Comparison of ENCODE assay signal across 18 cellular contexts in the genomic region with DNA sequence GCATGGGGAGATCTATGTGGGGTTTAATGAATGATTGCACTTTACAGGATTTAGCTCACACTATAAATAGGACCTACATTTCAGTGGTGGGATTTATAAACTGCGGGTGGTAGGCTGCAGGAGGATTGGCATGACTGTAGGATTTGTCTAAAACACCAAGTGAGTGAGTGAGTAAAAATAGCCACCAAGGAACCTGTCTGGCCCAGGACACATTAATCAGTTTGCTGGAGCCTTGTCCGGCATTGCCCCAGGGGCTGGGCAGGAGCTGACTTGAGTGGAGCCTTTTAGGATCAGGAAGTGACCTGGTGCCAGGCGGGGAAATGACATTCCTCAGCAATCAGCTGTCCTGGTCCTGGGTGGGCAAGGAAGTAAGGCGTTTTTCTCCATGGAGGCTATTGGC.
DNase-seq lines count a peak whose midpoint lies in the region; ATAC-seq, FAIRE-seq and TF ChIP-seq lines count a peak whose summit lies in the region.
"Had no signal": no experiment of that assay in that cellular context is flagged by ENCODE, and none has a peak within 500 bp of the region (broad histone marks: within the 10 kb centered on the region; RNA-seq: fewer than 3 reads in every experiment).

No MANE protein-coding gene starts in this region.

- no peak for TF ChIP-seq CTCF in PC-3 (conservative IDR thresholded peaks at IDR 0.05; ENCODE audit: low read depth, low read length)
- TF ChIP-seq CTCF in WERI-Rb-1 (IDR thresholded peaks at IDR 0.05; ENCODE audit: low read depth, low read length): no peak
- no peak for TF ChIP-seq CTCF in keratinocyte (optimal IDR thresholded peaks at IDR 0.05 in 1 of 3, IDR thresholded peaks at IDR 0.05 in 1 of 3, conservative IDR thresholded peaks at IDR 0.05 in 1 of 3; ENCODE audit: extremely low read depth in 1 of 3, insufficient read depth in 2 of 3, low read length in 3 of 3)
- TF ChIP-seq CTCF in left ventricle myocardium inferior (IDR thresholded peaks at IDR 0.05; ENCODE audit: borderline replicate concordance): no peak

- H3K79me2 ChIP-seq in PC-3 (ENCODE audit: low read length) (no peaks in the 10 kb centered on the region), keratinocyte (ENCODE audit: control insufficient read depth, insufficient read depth, low read length) (no peaks in the 10 kb centered on the region), GM23248 (ENCODE audit: insufficient read depth) (no peaks in the 10 kb centered on the region)

- H3K27me3 ChIP-seq in PC-3 (ENCODE audit: low read length): no peaks in the 10 kb centered on the region
- no peaks in the 10 kb centered on the region for H3K27me3 ChIP-seq in WERI-Rb-1 (ENCODE audit: insufficient read depth, low read depth, severe bottlenecking)
- H3K27me3 ChIP-seq in keratinocyte (ENCODE audit: control insufficient read depth, extremely low read depth, insufficient read depth, low read length): no peaks in the 10 kb centered on the region
- no peaks in the 10 kb centered on the region for H3K27me3 ChIP-seq in GM23248 (replicated peaks; ENCODE audit: insufficient read depth)
- H3K27me3 ChIP-seq in left ventricle myocardium inferior (ENCODE audit: low read depth): peaks cover 7% of the 10 kb centered on the region

- FAIRE-seq in keratinocyte (lab: Jason Lieb, UNC): peak; percentile 77

- DNase-seq in PC-3 (peak; percentile 31), WERI-Rb-1 (peak; percentile 55), keratinocyte (ENCODE audit: low read depth, low spot score) (no peak), GM23248 (no peak), left ventricle myocardium inferior (no peak), T1000 (lab: John Stamatoyannopoulos, UW) (no peak)
- DNase-seq: BE2C; CD4-positive, alpha-beta T cell; EL; HCEC 1CT; KBM-7; NCI-H1048; NCI-H146; NCI-H2081 treated with DMSO at 0.1 percent for 48 hours; NCI-H510A; Right ventricle myocardium superior had no signal

- H3K4me1 ChIP-seq in PC-3 (ENCODE audit: insufficient read depth, low read length) (peaks cover 7% of the 10 kb centered on the region; the same call in 1 of the 2 replicates), keratinocyte (ENCODE audit: control insufficient read depth, extremely low read depth, insufficient read depth, low read length) (peaks cover 29% of the 10 kb centered on the region), GM23248 (ENCODE audit: insufficient read depth) (peaks cover 40% of the 10 kb centered on the region), left ventricle myocardium inferior (no peaks in the 10 kb centered on the region)
- H3K4me1 ChIP-seq: BE2C had no signal

- intact Hi-C loops in PC-3 (cut with micrococcal nuclease): no loop called here
- intact Hi-C loops in left ventricle myocardium inferior (cut with micrococcal nuclease): no loop called here

- H3K9ac ChIP-seq in PC-3 (ENCODE audit: low read length): no peak overlapping the region
- H3K9ac ChIP-seq in keratinocyte (ENCODE audit: control insufficient read depth, extremely low read depth, insufficient read depth, low read length): no peak overlapping the region
- no peak overlapping the region for H3K9ac ChIP-seq in GM23248

- no peaks in the 10 kb centered on the region for H3K9me1 ChIP-seq in keratinocyte (ENCODE audit: control insufficient read depth, extremely low read depth, insufficient read depth, low read length)

- H2AFZ ChIP-seq in PC-3 (ENCODE audit: low read length) (0 out of 2 replicates have a peak overlapping the region, but pooled peaks have one; percentile 15), keratinocyte (ENCODE audit: control insufficient read depth, low read length) (no peak overlapping the region), GM23248 (no peak overlapping the region)

- H3F3A ChIP-seq in PC-3 (ENCODE audit: low read length, unreplicated experiment): no peaks in the 10 kb centered on the region
- H3F3A ChIP-seq in GM23248 (ENCODE audit: insufficient read depth): peaks cover 27% of the 10 kb centered on the region

- no peaks in the 10 kb centered on the region for H4K20me1 ChIP-seq in PC-3 (ENCODE audit: low read length)
- H4K20me1 ChIP-seq in keratinocyte (ENCODE audit: control insufficient read depth, extremely low read depth, insufficient read depth, low read length): no peaks in the 10 kb centered on the region
- no peaks in the 10 kb centered on the region for H4K20me1 ChIP-seq in GM23248 (ENCODE audit: insufficient read depth)

- H3K27ac ChIP-seq in PC-3 (ENCODE audit: low read length): no peak overlapping the region
- H3K27ac ChIP-seq in WERI-Rb-1: peak overlapping the region; percentile 40
- peak overlapping the region; percentile 10 for H3K27ac ChIP-seq in keratinocyte (ENCODE audit: control insufficient read depth, insufficient read depth, low read length)
- H3K27ac ChIP-seq in GM23248: no peak overlapping the region
- H3K27ac ChIP-seq in left ventricle myocardium inferior (replicated peaks): no peak overlapping the region

- no peaks in the 10 kb centered on the region for H3K9me2 ChIP-seq in PC-3 (replicated peaks; ENCODE audit: low read length)
- H3K9me2 ChIP-seq in GM23248 (ENCODE audit: insufficient read depth): no peaks in the 10 kb centered on the region

- peak; percentile 29; the same call in 1 of the 2 replicates for ATAC-seq in PC-3
- no peak for ATAC-seq in GM19397 (IDR thresholded peaks at IDR 0.05; ENCODE audit: unreplicated experiment)
- ATAC-seq: SK-N-SH treated with all-trans-retinoic acid at 6 μM for 48 hours had no signal

- H3K4me2 ChIP-seq in PC-3 (ENCODE audit: low read length) (no peak overlapping the region), keratinocyte (ENCODE audit: control insufficient read depth, extremely low read depth, insufficient read depth, low read depth, low read length) (peak overlapping the region; percentile 44), GM23248 (ENCODE audit: unreplicated experiment) (no peak overlapping the region)

- BruUV-seq in PC-3 (replicated peaks; lab: Mats Ljungman, UMichigan): no TSS peak

- H3K36me3 ChIP-seq in PC-3 (ENCODE audit: low read depth, low read length) (no peaks in the 10 kb centered on the region), WERI-Rb-1 (no peaks in the 10 kb centered on the region), keratinocyte (ENCODE audit: control insufficient read depth in 2 of 2, extremely low read depth in 1 of 2, insufficient read depth in 2 of 2, low read length in 2 of 2) (no peaks in the 10 kb centered on the region), GM23248 (ENCODE audit: low read depth) (no peaks in the 10 kb centered on the region), left ventricle myocardium inferior (no peaks in the 10 kb centered on the region)
- H3K36me3 ChIP-seq: BE2C had no signal

- in situ Hi-C loops in GM23248 (cut with MboI): no loop called here

- dilution Hi-C loops in keratinocyte (cut with MboI; ENCODE audit: extremely low pct_ligation_motif_present, low sequenced_read_pairs): no loop called here

- CTCF ChIA-PET in PC-3 (lab: Charles Lee): interaction anchor here (0.5 kb wide), 1 partner anchor 22 kb away, joined by 3 read pairs; no protein-coding TSS in a partner anchor

- H3K9me3 ChIP-seq in PC-3 (ENCODE audit: low read length): no peaks in the 10 kb centered on the region
- peaks cover 5% of the 10 kb centered on the region for H3K9me3 ChIP-seq in WERI-Rb-1 (ENCODE audit: severe bottlenecking)
- H3K9me3 ChIP-seq in keratinocyte (ENCODE audit: control insufficient read depth, low read depth, low read length): peaks cover 2% of the 10 kb centered on the region
- no peaks in the 10 kb centered on the region for H3K9me3 ChIP-seq in GM23248 (ENCODE audit: low read depth)
- no peaks in the 10 kb centered on the region for H3K9me3 ChIP-seq in left ventricle myocardium inferior (replicated peaks)
- H3K9me3 ChIP-seq: BE2C had no signal

- WGBS in GM23248 (ENCODE audit: low coverage in 1 of 2, low lambda C conversion rate in 2 of 2, missing lambda C conversion rate in 2 of 2), 2 experiments: 86 to 92% methylated on average over 4 of the region's 4 CpGs

- H3K4me3 ChIP-seq in PC-3 (ENCODE audit: low read length) (no peak overlapping the region), WERI-Rb-1 (ENCODE audit: low read depth, low read length) (no peak overlapping the region), keratinocyte (ENCODE audit: control insufficient read depth in 2 of 3, extremely low read depth in 1 of 3, insufficient read depth in 2 of 3, low read depth in 1 of 3, low read length in 3 of 3) (no peak overlapping the region), GM23248 (no peak overlapping the region), left ventricle myocardium inferior (no peak overlapping the region)

- POLR2A ChIA-PET in PC-3 (lab: Charles Lee; ENCODE audit: unreplicated experiment): no interaction called here

Comparison
In these comparisons a context has a peak if more than half of its experiments do, and no peak if none do; other contexts are left out.
1. DNase-seq: peak in PC-3 (single experiment) and WERI-Rb-1 (single experiment); none in keratinocyte (single experiment), GM23248 (single experiment), left ventricle myocardium inferior (single experiment) and T1000 (single experiment).
2. H3K27ac ChIP-seq: peak in WERI-Rb-1 (single experiment) and keratinocyte (single experiment); none in PC-3 (single experiment), GM23248 (single experiment) and left ventricle myocardium inferior (single experiment).